16 cellular contexts compared by ENCODE assay signal in the genomic region with DNA sequence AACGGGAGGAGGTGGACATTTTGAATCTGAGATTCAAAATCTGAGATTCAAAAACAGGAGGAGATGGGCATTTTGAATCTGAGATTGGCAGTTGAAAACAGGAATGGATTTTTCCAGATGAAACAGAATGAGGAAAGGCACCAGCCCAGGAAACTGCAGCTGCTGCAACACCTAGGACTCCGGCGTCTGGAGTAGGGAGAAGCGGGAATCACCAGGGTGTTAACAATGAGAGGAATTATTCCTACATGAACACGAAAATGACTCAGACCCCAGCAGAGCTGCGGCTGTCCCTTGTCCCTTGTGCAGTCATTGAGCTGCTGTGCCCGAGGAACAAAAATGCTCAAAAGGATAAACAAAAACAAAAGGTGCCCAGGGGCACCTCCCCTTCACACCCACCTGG. TPM values are rescaled to one million over a fixed set of nuclear protein-coding genes. Genes with fewer than 3 reads are reported as not detected.
DNase-seq lines count a peak whose midpoint lies in the region; ATAC-seq and TF ChIP-seq lines count a peak whose summit lies in the region.
"Had no signal": no experiment of that assay in that cellular context is flagged by ENCODE, and none has a peak within 500 bp of the region (broad histone marks: within the 10 kb centered on the region; RNA-seq: fewer than 3 reads in every experiment).

No MANE protein-coding gene starts in this region.

- H3K27me3 ChIP-seq in dorsolateral prefrontal cortex: peaks cover 0 to 2% (median 0%) of the 10 kb centered on the region in 45 donors
- H3K27me3 ChIP-seq: SJSA1 had no signal

- intact Hi-C loops in posterior vena cava (cut with DNase I): no loop called here
- intact Hi-C loops in dorsolateral prefrontal cortex (cut with DNase I): no loop called here
- intact Hi-C loops in cardiac septum (cut with DNase I): no loop called here

- no peak for ATAC-seq in GM21381 (IDR thresholded peaks at IDR 0.05; ENCODE audit: unreplicated experiment)

- peak; percentile 14 for DNase-seq in COLO829 (ENCODE audit: low spot score)
- peak; percentile 40 for DNase-seq in HT1080 (ENCODE audit: low read depth)
- peak; percentile 38 for DNase-seq in SW480 (ENCODE audit: low spot score)
- DNase-seq in kidney tubule cell (ENCODE audit: low spot score): peak; percentile 10
- no peak for DNase-seq in posterior vena cava (ENCODE audit: low spot score)
- DNase-seq in dorsolateral prefrontal cortex: no peak
- no peak for DNase-seq in cardiac septum (ENCODE audit: low spot score)
- DNase-seq: C1 segment of cervical spinal cord, NCI-H1048, NCI-H1436 treated with DMSO at 0.1 percent for 48 hours, NCI-H2029 treated with DMSO at 0.1 percent for 48 hours, NCI-H526 treated with DMSO at 0.1 percent for 48 hours had no signal

- no peak for TF ChIP-seq CTCF in dorsolateral prefrontal cortex (IDR thresholded peaks at IDR 0.05 in 54 of 56, conservative IDR thresholded peaks at IDR 0.05 in 2 of 56; ENCODE audit: low read depth in 1 of 56, partially characterized antibody in 56 of 56)

- no peak overlapping the region for H3K27ac ChIP-seq in dorsolateral prefrontal cortex
- H3K27ac ChIP-seq: A549, KMS-11, SJSA1 had no signal

- no peak overlapping the region for H3K4me3 ChIP-seq in dorsolateral prefrontal cortex
- H3K4me3 ChIP-seq: A549, SJSA1 had no signal

RNA-seq across cellular contexts. Expression of a gene that starts 59.9 kb away (rescaled TPM):
- total RNA-seq in HT1080 (2014; rRNA removed; shearing (Covaris generic)): 7.1 and 12.9 TPM in 2 replicates
- polyA plus RNA-seq in HT1080 (2015; cell fraction: cytosol; rRNA removed): 5.8 and 7.7 TPM in 2 replicates
- 11.8 and 12.2 TPM in 2 replicates for polyA plus RNA-seq in HT1080 (2015; cell fraction: nucleus; rRNA removed)
- 10 to 100 TPM; 34.7 to 35.0 TPM for total RNA-seq in posterior vena cava
- 100 to 1,000 TPM in 63 of 120 experiments, 10 to 100 TPM in 57; 52.1 to 147 (median 101) TPM for total RNA-seq in dorsolateral prefrontal cortex
- 47.5 TPM for total RNA-seq in cardiac septum

Comparison
In these comparisons a context has a peak if more than half of its experiments do, and no peak if none do; other contexts are left out.
1. DNase-seq: peak in COLO829 (single experiment), HT1080 (single experiment), SW480 (single experiment) and kidney tubule cell (single experiment); none in posterior vena cava (single experiment), dorsolateral prefrontal cortex (0 of 10) and cardiac septum (single experiment).